ENCODE assay signal across 1 cellular context in the genomic region with DNA sequence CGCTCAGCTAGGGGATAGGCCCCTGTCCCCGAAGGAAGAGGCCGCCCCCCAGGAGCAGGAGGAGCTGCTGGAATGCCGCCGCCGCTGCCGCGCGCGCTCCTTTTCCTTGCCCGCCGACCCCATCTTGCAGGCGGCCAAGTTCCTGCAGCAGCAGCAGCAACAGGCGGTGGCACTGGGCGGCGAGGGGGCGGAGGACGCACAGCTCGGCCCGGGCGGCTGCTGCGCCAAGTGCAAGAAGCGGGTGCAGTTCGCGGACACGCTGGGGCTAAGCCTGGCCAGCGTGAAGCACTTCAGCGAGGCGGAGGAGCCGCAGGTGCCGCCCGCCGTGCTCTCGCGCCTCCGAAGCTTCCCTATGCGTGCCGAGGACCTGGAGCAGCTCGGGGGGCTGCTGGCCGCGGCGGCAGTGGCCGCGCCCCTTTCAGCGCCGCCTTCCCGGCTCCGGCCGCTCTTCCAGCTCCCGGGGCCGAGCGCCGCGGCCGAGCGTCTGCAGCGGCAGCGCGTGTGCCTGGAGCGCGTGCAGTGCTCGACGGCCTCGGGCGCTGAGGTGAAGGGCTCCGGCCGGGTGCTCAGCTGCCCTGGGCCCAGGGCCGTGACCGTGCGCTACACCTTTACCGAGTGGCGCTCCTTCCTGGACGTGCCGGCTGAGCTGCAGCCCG.
A peak's percentile ranks its signal among the peaks of the same experiment; 100 is the strongest.
TF ChIP-seq lines count a peak whose summit lies in the region.

No MANE protein-coding gene starts in this region.

TF ChIP-seq in WTC11, 78 proteins besides CTCF, POLR2A, EP300 and RAD21 (continued from another document and continues in another):
- TF ChIP-seq, protein P1, sequence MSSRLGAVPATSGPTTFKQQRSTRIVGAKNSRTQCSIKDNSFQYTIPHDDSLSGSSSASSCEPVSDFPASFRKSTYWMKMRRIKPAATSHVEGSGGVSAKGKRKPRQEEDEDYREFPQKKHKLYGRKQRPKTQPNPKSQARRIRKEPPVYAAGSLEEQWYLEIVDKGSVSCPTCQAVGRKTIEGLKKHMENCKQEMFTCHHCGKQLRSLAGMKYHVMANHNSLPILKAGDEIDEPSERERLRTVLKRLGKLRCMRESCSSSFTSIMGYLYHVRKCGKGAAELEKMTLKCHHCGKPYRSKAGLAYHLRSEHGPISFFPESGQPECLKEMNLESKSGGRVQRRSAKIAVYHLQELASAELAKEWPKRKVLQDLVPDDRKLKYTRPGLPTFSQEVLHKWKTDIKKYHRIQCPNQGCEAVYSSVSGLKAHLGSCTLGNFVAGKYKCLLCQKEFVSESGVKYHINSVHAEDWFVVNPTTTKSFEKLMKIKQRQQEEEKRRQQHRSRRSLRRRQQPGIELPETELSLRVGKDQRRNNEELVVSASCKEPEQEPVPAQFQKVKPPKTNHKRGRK (CRISPR knock-in tag; IDR thresholded peaks at IDR 0.05; ENCODE audit: borderline replicate concordance) = no peak
- TF ChIP-seq, protein P2, sequence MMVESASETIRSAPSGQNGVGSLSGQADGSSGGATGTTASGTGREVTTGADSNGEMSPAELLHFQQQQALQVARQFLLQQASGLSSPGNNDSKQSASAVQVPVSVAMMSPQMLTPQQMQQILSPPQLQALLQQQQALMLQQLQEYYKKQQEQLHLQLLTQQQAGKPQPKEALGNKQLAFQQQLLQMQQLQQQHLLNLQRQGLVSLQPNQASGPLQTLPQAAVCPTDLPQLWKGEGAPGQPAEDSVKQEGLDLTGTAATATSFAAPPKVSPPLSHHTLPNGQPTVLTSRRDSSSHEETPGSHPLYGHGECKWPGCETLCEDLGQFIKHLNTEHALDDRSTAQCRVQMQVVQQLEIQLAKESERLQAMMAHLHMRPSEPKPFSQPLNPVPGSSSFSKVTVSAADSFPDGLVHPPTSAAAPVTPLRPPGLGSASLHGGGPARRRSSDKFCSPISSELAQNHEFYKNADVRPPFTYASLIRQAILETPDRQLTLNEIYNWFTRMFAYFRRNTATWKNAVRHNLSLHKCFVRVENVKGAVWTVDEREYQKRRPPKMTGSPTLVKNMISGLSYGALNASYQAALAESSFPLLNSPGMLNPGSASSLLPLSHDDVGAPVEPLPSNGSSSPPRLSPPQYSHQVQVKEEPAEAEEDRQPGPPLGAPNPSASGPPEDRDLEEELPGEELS (CRISPR knock-in tag; IDR thresholded peaks at IDR 0.05) = peak; percentile 70; the same call in 1 of the 2 replicates
- no peak for TF ChIP-seq CBFB (CRISPR knock-in tag; IDR thresholded peaks at IDR 0.05; ENCODE audit: low read depth)
- TF ChIP-seq NR1H2 (CRISPR knock-in tag; IDR thresholded peaks at IDR 0.05) = peak; percentile 65; the same call in 1 of the 2 replicates
- TF ChIP-seq JAZF1 (CRISPR knock-in tag; IDR thresholded peaks at IDR 0.05) = no peak
- TF ChIP-seq, protein P3, sequence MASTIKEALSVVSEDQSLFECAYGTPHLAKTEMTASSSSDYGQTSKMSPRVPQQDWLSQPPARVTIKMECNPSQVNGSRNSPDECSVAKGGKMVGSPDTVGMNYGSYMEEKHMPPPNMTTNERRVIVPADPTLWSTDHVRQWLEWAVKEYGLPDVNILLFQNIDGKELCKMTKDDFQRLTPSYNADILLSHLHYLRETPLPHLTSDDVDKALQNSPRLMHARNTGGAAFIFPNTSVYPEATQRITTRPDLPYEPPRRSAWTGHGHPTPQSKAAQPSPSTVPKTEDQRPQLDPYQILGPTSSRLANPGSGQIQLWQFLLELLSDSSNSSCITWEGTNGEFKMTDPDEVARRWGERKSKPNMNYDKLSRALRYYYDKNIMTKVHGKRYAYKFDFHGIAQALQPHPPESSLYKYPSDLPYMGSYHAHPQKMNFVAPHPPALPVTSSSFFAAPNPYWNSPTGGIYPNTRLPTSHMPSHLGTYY (CRISPR knock-in tag; IDR thresholded peaks at IDR 0.05) = no peak
- TF ChIP-seq ZBTB21 (CRISPR knock-in tag; IDR thresholded peaks at IDR 0.05; ENCODE audit: borderline replicate concordance) = no peak
- TF ChIP-seq, protein P4, sequence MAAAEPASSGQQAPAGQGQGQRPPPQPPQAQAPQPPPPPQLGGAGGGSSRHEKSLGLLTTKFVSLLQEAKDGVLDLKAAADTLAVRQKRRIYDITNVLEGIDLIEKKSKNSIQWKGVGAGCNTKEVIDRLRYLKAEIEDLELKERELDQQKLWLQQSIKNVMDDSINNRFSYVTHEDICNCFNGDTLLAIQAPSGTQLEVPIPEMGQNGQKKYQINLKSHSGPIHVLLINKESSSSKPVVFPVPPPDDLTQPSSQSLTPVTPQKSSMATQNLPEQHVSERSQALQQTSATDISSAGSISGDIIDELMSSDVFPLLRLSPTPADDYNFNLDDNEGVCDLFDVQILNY (CRISPR knock-in tag; IDR thresholded peaks at IDR 0.05) = no peak
- TF ChIP-seq NFE2L1 (CRISPR knock-in tag; IDR thresholded peaks at IDR 0.05) = no peak
- TF ChIP-seq, protein P5, sequence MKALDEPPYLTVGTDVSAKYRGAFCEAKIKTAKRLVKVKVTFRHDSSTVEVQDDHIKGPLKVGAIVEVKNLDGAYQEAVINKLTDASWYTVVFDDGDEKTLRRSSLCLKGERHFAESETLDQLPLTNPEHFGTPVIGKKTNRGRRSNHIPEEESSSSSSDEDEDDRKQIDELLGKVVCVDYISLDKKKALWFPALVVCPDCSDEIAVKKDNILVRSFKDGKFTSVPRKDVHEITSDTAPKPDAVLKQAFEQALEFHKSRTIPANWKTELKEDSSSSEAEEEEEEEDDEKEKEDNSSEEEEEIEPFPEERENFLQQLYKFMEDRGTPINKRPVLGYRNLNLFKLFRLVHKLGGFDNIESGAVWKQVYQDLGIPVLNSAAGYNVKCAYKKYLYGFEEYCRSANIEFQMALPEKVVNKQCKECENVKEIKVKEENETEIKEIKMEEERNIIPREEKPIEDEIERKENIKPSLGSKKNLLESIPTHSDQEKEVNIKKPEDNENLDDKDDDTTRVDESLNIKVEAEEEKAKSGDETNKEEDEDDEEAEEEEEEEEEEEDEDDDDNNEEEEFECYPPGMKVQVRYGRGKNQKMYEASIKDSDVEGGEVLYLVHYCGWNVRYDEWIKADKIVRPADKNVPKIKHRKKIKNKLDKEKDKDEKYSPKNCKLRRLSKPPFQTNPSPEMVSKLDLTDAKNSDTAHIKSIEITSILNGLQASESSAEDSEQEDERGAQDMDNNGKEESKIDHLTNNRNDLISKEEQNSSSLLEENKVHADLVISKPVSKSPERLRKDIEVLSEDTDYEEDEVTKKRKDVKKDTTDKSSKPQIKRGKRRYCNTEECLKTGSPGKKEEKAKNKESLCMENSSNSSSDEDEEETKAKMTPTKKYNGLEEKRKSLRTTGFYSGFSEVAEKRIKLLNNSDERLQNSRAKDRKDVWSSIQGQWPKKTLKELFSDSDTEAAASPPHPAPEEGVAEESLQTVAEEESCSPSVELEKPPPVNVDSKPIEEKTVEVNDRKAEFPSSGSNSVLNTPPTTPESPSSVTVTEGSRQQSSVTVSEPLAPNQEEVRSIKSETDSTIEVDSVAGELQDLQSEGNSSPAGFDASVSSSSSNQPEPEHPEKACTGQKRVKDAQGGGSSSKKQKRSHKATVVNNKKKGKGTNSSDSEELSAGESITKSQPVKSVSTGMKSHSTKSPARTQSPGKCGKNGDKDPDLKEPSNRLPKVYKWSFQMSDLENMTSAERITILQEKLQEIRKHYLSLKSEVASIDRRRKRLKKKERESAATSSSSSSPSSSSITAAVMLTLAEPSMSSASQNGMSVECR (CRISPR knock-in tag; IDR thresholded peaks at IDR 0.05; ENCODE audit: borderline replicate concordance) = 0 out of 2 replicates have a peak, but pooled peaks have one; percentile 21
- no peak for TF ChIP-seq MXD4 (CRISPR knock-in tag; IDR thresholded peaks at IDR 0.05; ENCODE audit: borderline replicate concordance)
- TF ChIP-seq, protein P6, sequence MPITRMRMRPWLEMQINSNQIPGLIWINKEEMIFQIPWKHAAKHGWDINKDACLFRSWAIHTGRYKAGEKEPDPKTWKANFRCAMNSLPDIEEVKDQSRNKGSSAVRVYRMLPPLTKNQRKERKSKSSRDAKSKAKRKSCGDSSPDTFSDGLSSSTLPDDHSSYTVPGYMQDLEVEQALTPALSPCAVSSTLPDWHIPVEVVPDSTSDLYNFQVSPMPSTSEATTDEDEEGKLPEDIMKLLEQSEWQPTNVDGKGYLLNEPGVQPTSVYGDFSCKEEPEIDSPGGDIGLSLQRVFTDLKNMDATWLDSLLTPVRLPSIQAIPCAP (CRISPR knock-in tag; IDR thresholded peaks at IDR 0.05) = peak; percentile 88
- TF ChIP-seq, protein P7, sequence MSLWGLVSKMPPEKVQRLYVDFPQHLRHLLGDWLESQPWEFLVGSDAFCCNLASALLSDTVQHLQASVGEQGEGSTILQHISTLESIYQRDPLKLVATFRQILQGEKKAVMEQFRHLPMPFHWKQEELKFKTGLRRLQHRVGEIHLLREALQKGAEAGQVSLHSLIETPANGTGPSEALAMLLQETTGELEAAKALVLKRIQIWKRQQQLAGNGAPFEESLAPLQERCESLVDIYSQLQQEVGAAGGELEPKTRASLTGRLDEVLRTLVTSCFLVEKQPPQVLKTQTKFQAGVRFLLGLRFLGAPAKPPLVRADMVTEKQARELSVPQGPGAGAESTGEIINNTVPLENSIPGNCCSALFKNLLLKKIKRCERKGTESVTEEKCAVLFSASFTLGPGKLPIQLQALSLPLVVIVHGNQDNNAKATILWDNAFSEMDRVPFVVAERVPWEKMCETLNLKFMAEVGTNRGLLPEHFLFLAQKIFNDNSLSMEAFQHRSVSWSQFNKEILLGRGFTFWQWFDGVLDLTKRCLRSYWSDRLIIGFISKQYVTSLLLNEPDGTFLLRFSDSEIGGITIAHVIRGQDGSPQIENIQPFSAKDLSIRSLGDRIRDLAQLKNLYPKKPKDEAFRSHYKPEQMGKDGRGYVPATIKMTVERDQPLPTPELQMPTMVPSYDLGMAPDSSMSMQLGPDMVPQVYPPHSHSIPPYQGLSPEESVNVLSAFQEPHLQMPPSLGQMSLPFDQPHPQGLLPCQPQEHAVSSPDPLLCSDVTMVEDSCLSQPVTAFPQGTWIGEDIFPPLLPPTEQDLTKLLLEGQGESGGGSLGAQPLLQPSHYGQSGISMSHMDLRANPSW (CRISPR knock-in tag; conservative IDR thresholded peaks at IDR 0.05; ENCODE audit: low read depth) = no peak
- TF ChIP-seq, protein P8, sequence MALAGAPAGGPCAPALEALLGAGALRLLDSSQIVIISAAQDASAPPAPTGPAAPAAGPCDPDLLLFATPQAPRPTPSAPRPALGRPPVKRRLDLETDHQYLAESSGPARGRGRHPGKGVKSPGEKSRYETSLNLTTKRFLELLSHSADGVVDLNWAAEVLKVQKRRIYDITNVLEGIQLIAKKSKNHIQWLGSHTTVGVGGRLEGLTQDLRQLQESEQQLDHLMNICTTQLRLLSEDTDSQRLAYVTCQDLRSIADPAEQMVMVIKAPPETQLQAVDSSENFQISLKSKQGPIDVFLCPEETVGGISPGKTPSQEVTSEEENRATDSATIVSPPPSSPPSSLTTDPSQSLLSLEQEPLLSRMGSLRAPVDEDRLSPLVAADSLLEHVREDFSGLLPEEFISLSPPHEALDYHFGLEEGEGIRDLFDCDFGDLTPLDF (CRISPR knock-in tag; IDR thresholded peaks at IDR 0.05) = 0 out of 2 replicates have a peak, but pooled peaks have one; percentile 6
- TF ChIP-seq NR3C1 (CRISPR knock-in tag; conservative IDR thresholded peaks at IDR 0.05; ENCODE audit: low read depth) = 0 out of 2 replicates have a peak, but pooled peaks have one; percentile 23
- TF ChIP-seq, protein P9, sequence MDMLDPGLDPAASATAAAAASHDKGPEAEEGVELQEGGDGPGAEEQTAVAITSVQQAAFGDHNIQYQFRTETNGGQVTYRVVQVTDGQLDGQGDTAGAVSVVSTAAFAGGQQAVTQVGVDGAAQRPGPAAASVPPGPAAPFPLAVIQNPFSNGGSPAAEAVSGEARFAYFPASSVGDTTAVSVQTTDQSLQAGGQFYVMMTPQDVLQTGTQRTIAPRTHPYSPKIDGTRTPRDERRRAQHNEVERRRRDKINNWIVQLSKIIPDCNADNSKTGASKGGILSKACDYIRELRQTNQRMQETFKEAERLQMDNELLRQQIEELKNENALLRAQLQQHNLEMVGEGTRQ (CRISPR knock-in tag; IDR thresholded peaks at IDR 0.05) = no peak
- TF ChIP-seq NFYB (CRISPR knock-in tag; conservative IDR thresholded peaks at IDR 0.05; ENCODE audit: low read depth) = no peak
- TF ChIP-seq, protein P10, sequence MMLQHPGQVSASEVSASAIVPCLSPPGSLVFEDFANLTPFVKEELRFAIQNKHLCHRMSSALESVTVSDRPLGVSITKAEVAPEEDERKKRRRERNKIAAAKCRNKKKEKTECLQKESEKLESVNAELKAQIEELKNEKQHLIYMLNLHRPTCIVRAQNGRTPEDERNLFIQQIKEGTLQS (CRISPR knock-in tag; conservative IDR thresholded peaks at IDR 0.05) = no peak
- peak; percentile 79; the same call in 1 of the 2 replicates for TF ChIP-seq TEAD4 (CRISPR knock-in tag; IDR thresholded peaks at IDR 0.05)
- TF ChIP-seq ZNF671 (CRISPR knock-in tag; IDR thresholded peaks at IDR 0.05) = no peak
- TF ChIP-seq EMX1 (CRISPR knock-in tag; IDR thresholded peaks at IDR 0.05) = no peak
- TF ChIP-seq CREM (CRISPR knock-in tag; IDR thresholded peaks at IDR 0.05) = peak; percentile 77; the same call in 1 of the 2 replicates
- TF ChIP-seq TCF7 (CRISPR knock-in tag; IDR thresholded peaks at IDR 0.05; ENCODE audit: low read depth) = peak; percentile 91; the same call in 1 of the 2 replicates
- TF ChIP-seq, protein P11, sequence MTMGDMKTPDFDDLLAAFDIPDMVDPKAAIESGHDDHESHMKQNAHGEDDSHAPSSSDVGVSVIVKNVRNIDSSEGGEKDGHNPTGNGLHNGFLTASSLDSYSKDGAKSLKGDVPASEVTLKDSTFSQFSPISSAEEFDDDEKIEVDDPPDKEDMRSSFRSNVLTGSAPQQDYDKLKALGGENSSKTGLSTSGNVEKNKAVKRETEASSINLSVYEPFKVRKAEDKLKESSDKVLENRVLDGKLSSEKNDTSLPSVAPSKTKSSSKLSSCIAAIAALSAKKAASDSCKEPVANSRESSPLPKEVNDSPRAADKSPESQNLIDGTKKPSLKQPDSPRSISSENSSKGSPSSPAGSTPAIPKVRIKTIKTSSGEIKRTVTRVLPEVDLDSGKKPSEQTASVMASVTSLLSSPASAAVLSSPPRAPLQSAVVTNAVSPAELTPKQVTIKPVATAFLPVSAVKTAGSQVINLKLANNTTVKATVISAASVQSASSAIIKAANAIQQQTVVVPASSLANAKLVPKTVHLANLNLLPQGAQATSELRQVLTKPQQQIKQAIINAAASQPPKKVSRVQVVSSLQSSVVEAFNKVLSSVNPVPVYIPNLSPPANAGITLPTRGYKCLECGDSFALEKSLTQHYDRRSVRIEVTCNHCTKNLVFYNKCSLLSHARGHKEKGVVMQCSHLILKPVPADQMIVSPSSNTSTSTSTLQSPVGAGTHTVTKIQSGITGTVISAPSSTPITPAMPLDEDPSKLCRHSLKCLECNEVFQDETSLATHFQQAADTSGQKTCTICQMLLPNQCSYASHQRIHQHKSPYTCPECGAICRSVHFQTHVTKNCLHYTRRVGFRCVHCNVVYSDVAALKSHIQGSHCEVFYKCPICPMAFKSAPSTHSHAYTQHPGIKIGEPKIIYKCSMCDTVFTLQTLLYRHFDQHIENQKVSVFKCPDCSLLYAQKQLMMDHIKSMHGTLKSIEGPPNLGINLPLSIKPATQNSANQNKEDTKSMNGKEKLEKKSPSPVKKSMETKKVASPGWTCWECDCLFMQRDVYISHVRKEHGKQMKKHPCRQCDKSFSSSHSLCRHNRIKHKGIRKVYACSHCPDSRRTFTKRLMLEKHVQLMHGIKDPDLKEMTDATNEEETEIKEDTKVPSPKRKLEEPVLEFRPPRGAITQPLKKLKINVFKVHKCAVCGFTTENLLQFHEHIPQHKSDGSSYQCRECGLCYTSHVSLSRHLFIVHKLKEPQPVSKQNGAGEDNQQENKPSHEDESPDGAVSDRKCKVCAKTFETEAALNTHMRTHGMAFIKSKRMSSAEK (CRISPR knock-in tag; IDR thresholded peaks at IDR 0.05; ENCODE audit: borderline replicate concordance) = no peak
- TF ChIP-seq ZNF219 (CRISPR knock-in tag; IDR thresholded peaks at IDR 0.05; ENCODE audit: borderline replicate concordance) = peak; percentile 25; the same call in 1 of the 2 replicates
- TF ChIP-seq RELA (CRISPR knock-in tag; IDR thresholded peaks at IDR 0.05; ENCODE audit: borderline replicate concordance) = peak; percentile 82
